In genomic region chr1:211336161-211336560, GRCh38 we compare ENCODE assay signal across 12 cellular contexts. TPM values are rescaled to one million over a fixed set of nuclear protein-coding genes. Genes with fewer than 3 reads are reported as not detected.
DNase-seq lines count a peak whose midpoint lies in the region; ATAC-seq and TF ChIP-seq lines count a peak whose summit lies in the region.
"Had no signal": no experiment of that assay in that cellular context is flagged by ENCODE, and none has a peak within 500 bp of the region (broad histone marks: within the 10 kb centered on the region; RNA-seq: fewer than 3 reads in every experiment).

No MANE protein-coding gene starts in this region.

- H4K20me1 ChIP-seq in MM.1S (ENCODE audit: insufficient read depth, low read length) (no peaks in the 10 kb centered on the region), hepatocyte (ENCODE audit: insufficient read depth, poor library complexity, severe bottlenecking) (no peaks in the 10 kb centered on the region), GM23248 (ENCODE audit: insufficient read depth) (no peaks in the 10 kb centered on the region)

- H3K79me2 ChIP-seq in MM.1S (ENCODE audit: low read length) (peaks cover 58% of the 10 kb centered on the region), hepatocyte (peaks cover 39% of the 10 kb centered on the region), GM23248 (ENCODE audit: insufficient read depth) (peaks cover 35% of the 10 kb centered on the region)

- H3K36me3 ChIP-seq in GM06990 (ENCODE audit: control insufficient read depth, insufficient read depth, low read length) (peaks cover 3% of the 10 kb centered on the region; the same call in 1 of the 2 replicates), MM.1S (replicated peaks; ENCODE audit: insufficient read depth, low read length) (no peaks in the 10 kb centered on the region), hepatocyte (replicated peaks; ENCODE audit: insufficient read depth, low read depth) (no peaks in the 10 kb centered on the region), GM23248 (ENCODE audit: low read depth) (no peaks in the 10 kb centered on the region)
- H3K36me3 ChIP-seq: cardiac muscle cell, left ventricle myocardium inferior had no signal

- H3K9me3 ChIP-seq in MM.1S (replicated peaks; ENCODE audit: insufficient read depth, low read length) = no peaks in the 10 kb centered on the region
- no peaks in the 10 kb centered on the region for H3K9me3 ChIP-seq in hepatocyte (ENCODE audit: low read depth)
- no peaks in the 10 kb centered on the region for H3K9me3 ChIP-seq in GM23248 (ENCODE audit: low read depth)
- H3K9me3 ChIP-seq: left ventricle myocardium inferior had no signal

- ATAC-seq in GM19467 (IDR thresholded peaks at IDR 0.05; ENCODE audit: unreplicated experiment) = peak; percentile 29

- peak overlapping the region; percentile 41; the same call in 1 of the 2 replicates for H3K9ac ChIP-seq in MM.1S (ENCODE audit: low read length)
- no peak overlapping the region for H3K9ac ChIP-seq in GM23248

- H3K4me3 ChIP-seq in GM06990 (replicated peaks; ENCODE audit: low read depth, low read length) = peak overlapping the region; percentile 6
- peak overlapping the region; percentile 17; the same call in 1 of the 2 replicates for H3K4me3 ChIP-seq in MM.1S (ENCODE audit: low read length)
- no peak overlapping the region for H3K4me3 ChIP-seq in hepatocyte
- H3K4me3 ChIP-seq in GM23248 = no peak overlapping the region
- H3K4me3 ChIP-seq: cardiac muscle cell, left ventricle myocardium inferior had no signal

- 96% methylated on average over 3 of the region's 3 CpGs for WGBS in hepatocyte (ENCODE audit: low lambda C conversion rate, missing lambda C conversion rate)
- 95 to 100% methylated on average over 3 of the region's 3 CpGs for WGBS in GM23248 (ENCODE audit: low coverage in 1 of 2, low lambda C conversion rate in 2 of 2, missing lambda C conversion rate in 2 of 2), 2 experiments

- in situ Hi-C loops in GM23248 (cut with MboI) = no loop called here

- H3K4me2 ChIP-seq in MM.1S (ENCODE audit: low read depth, low read length) (peak overlapping the region; percentile 86), hepatocyte (no peak overlapping the region), GM23248 (ENCODE audit: unreplicated experiment) (no peak overlapping the region)

- peak overlapping the region; percentile 50 for H2AFZ ChIP-seq in MM.1S (ENCODE audit: low read length)
- no peak overlapping the region for H2AFZ ChIP-seq in hepatocyte
- no peak overlapping the region for H2AFZ ChIP-seq in GM23248

- no peaks in the 10 kb centered on the region for H3K9me2 ChIP-seq in MM.1S (replicated peaks; ENCODE audit: insufficient read depth, low read length)
- H3K9me2 ChIP-seq in hepatocyte (replicated peaks; ENCODE audit: insufficient read depth) = no peaks in the 10 kb centered on the region
- H3K9me2 ChIP-seq in GM23248 (ENCODE audit: insufficient read depth) = no peaks in the 10 kb centered on the region

- peaks cover 22% of the 10 kb centered on the region for H3F3A ChIP-seq in MM.1S (ENCODE audit: insufficient read depth, low read length)
- peaks cover 9% of the 10 kb centered on the region; the same call in 1 of the 2 replicates for H3F3A ChIP-seq in GM23248 (ENCODE audit: insufficient read depth)

- intact Hi-C loops in posterior cingulate gyrus (cut with DNase I) = no loop called here

- H3K4me1 ChIP-seq in MM.1S (ENCODE audit: low read length) (peaks cover 59% of the 10 kb centered on the region), hepatocyte (ENCODE audit: insufficient read depth) (peaks cover 6% of the 10 kb centered on the region), GM23248 (ENCODE audit: insufficient read depth) (peaks cover 12% of the 10 kb centered on the region; the same call in 1 of the 2 replicates)

- H3K27me3 ChIP-seq in GM06990 (replicated peaks; ENCODE audit: control insufficient read depth, insufficient read depth, low read length) (no peaks in the 10 kb centered on the region), MM.1S (replicated peaks; ENCODE audit: insufficient read depth, low read length) (no peaks in the 10 kb centered on the region), hepatocyte (no peaks in the 10 kb centered on the region), GM23248 (replicated peaks; ENCODE audit: insufficient read depth) (no peaks in the 10 kb centered on the region)
- H3K27me3 ChIP-seq: cardiac muscle cell had no signal

- H3K27ac ChIP-seq in MM.1S (ENCODE audit: low read length) (peak overlapping the region; percentile 80), hepatocyte (peak overlapping the region; percentile 56), GM23248 (no peak overlapping the region)
- H3K27ac ChIP-seq: cardiac muscle cell, left ventricle myocardium inferior had no signal

- no peak for DNase-seq in GM06990 (ENCODE audit: extremely low read depth, insufficient read length)
- DNase-seq in MM.1S = peak; percentile 30
- no peak for DNase-seq in hepatocyte (ENCODE audit: low spot score)
- no peak for DNase-seq in GM23248
- no peak for DNase-seq in NCI-H1105 treated with DMSO at 0.1 percent for 48 hours (lab: John Stamatoyannopoulos, UW)
- DNase-seq in OCI-M2 (lab: John Stamatoyannopoulos, UW; ENCODE audit: unreplicated experiment) = no peak
- no peak for DNase-seq in posterior cingulate gyrus
- DNase-seq: activated CD4-positive, alpha-beta T cell treated with anti-CD3 and anti-CD28 coated beads, Interleukin-2, amount 50 U/mL, for 1 hour; foreskin fibroblast; left ventricle myocardium inferior had no signal

- no peak for TF ChIP-seq CTCF in GM06990 (IDR thresholded peaks at IDR 0.05; ENCODE audit: insufficient read depth, low read length, poor library complexity, severe bottlenecking)
- TF ChIP-seq CTCF in MM.1S (IDR thresholded peaks at IDR 0.05; ENCODE audit: low read length) = no peak
- TF ChIP-seq CTCF in hepatocyte (IDR thresholded peaks at IDR 0.05; ENCODE audit: poor library complexity) = no peak

RNA-seq across cellular contexts. Expression of gene TRAF5, which starts 9.5 kb away (rescaled TPM):
- 8.3 and 8.8 TPM in 2 replicates for total RNA-seq in hepatocyte
- polyA plus RNA-seq in hepatocyte (3.9 and 5.5 TPM in 2 replicates), GM23248 (2016; fragmentation: Nextera tagmentation; extraction: Ambion mirVana) (5.7 and 6.3 TPM in 2 replicates)
- 7.7 and 9.9 TPM in 2 replicates for total RNA-seq in GM23248 (2014; rRNA removed; shearing (Covaris generic))

Comparison
In these comparisons a context has a peak if more than half of its experiments do, and no peak if none do; other contexts are left out.
1. H3K4me3 ChIP-seq: peak in GM06990 (single experiment) and MM.1S (single experiment); none in hepatocyte (single experiment) and GM23248 (single experiment).